1 cellular context compared by ENCODE assay signal in the genomic region with DNA sequence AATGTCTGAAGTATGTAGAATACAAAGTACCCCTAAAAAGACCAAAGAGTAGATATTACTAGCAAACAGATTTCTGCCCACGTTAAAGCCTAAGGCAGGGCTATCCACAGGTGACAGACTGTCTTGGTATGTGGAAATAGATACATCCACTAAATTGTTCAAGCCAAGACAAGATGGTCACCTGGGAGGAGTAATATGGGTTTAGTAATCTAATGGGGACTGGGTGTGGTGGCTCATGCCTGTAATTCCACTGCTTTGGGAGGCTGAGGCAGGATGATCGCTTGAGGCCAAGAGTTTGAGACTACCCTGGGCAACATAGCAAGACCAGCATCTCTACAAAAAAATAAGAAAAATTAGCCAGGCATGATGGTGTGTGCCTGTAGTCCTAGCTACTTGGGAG.
TF ChIP-seq lines count a peak whose summit lies in the region.

No MANE protein-coding gene starts in this region.

TF ChIP-seq in IMR-90, 13 proteins besides CTCF, POLR2A, EP300 and RAD21:
- no peak for TF ChIP-seq MAZ (IDR thresholded peaks at IDR 0.05; ENCODE audit: borderline replicate concordance, low read depth, low read length)
- TF ChIP-seq NFE2L2 (IDR thresholded peaks at IDR 0.05; ENCODE audit: low read depth, low read length) = no peak
- TF ChIP-seq ELK1 (IDR thresholded peaks at IDR 0.05; ENCODE audit: borderline replicate concordance, low read depth, low read length) = no peak
- no peak for TF ChIP-seq MAFK (IDR thresholded peaks at IDR 0.05; ENCODE audit: low read depth, low read length)
- TF ChIP-seq CHD1 (IDR thresholded peaks at IDR 0.05; ENCODE audit: low read depth, low read length) = no peak
- TF ChIP-seq SMC3 (IDR thresholded peaks at IDR 0.05; ENCODE audit: low read depth, low read length) = no peak
- TF ChIP-seq MXI1 (IDR thresholded peaks at IDR 0.05; ENCODE audit: borderline replicate concordance, low read depth, low read length) = no peak
- TF ChIP-seq BHLHE40 (IDR thresholded peaks at IDR 0.05; ENCODE audit: low read depth, low read length) = no peak
- TF ChIP-seq CEBPB (IDR thresholded peaks at IDR 0.05; ENCODE audit: low read depth, low read length) = no peak
- TF ChIP-seq RCOR1 (IDR thresholded peaks at IDR 0.05; ENCODE audit: insufficient replicate concordance, low read length) = no peak
- no peak for TF ChIP-seq USF2 (IDR thresholded peaks at IDR 0.05; ENCODE audit: low read depth, low read length)
- TF ChIP-seq RFX5 (IDR thresholded peaks at IDR 0.05; ENCODE audit: low read depth, low read length) = no peak
